Comparison of ENCODE assay signal across 1 cellular context in the genomic region with DNA sequence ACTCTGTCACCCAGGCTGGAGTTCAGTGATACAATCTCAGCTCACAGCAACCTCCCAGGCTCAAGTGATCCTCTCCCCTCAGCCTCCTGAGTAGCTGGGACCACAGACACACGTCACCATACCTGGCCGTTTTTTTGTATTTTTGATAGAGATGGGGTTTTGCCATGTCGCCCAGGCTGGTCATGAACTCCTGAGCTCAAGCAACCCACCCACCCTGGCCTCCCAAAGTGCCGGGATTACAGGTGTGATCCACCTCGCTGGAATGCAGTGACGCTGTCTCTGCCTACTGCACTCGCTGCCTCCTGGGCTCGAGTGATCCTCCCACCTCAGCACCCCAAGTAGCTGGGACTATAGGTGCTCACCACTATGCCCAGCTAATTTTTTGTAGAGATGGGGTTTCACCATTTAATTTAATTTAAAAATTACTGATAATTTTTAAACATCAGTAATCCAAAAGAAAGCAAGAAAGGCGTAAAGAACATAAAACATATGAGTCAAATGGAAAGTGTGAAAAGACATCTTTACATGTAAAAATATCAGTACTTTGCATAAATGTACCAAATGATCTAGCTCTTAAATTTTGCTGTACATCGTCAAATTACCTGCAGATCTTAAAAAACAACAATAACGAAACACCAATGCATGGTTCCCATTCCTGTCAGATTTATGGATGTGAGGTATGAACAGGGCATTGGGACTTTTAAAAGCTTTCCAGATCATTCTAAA.
TF ChIP-seq lines count a peak whose summit lies in the region.

No MANE protein-coding gene starts in this region.

TF ChIP-seq in GM23338, 12 proteins besides CTCF, POLR2A, EP300 and RAD21 (continued from another document):
- no peak for TF ChIP-seq REST (IDR thresholded peaks at IDR 0.05; ENCODE audit: unreplicated experiment)
TF ChIP-seq in GM23338: peak in this region for 0.
